1 cellular context compared by ENCODE assay signal in genomic region chr20:35283441-35284266, GRCh38.
TF ChIP-seq lines count a peak whose summit lies in the region.

No MANE protein-coding gene starts in this region.

TF ChIP-seq in WTC11, 78 proteins besides CTCF, POLR2A, EP300 and RAD21 (continued from another document):
- TF ChIP-seq, protein P1, sequence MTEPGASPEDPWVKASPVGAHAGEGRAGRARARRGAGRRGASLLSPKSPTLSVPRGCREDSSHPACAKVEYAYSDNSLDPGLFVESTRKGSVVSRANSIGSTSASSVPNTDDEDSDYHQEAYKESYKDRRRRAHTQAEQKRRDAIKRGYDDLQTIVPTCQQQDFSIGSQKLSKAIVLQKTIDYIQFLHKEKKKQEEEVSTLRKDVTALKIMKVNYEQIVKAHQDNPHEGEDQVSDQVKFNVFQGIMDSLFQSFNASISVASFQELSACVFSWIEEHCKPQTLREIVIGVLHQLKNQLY (CRISPR knock-in tag; IDR thresholded peaks at IDR 0.05) = no peak
